Comparison of ENCODE assay signal across 1 cellular context in the genomic region with DNA sequence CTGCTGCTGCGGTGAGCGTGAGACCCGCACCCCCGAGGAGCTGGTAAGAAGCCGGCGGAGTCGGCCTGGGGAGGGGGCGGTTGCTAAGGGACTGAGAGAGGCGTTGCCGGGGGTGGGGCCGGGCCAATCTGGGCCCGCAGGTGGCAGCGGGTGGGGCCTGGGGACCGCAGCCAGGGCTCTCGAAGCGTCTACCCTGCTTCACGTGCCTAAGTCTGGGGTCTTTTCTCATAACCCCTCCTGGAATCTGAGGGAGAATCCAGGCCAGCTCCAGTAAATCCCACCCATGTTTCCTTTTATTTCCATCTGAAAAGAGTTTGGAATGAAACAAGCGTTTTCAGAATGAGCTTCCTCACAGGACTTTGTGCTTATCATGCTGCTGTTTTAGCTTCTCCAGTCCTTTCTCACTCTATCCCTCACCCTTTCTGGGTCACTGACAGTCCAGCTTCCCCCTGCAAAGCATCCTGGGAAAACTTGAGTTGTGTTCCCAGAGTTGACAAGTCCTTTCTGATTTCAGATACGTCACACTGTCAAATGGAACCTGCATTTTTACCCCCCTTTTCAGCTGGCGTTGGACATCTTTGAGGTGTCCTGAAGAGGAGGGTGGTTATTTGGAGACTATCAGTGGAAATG.
TF ChIP-seq lines count a peak whose summit lies in the region.

No MANE protein-coding gene starts in this region.

TF ChIP-seq in HEK293, 187 proteins besides CTCF, POLR2A, EP300 and RAD21 (continued from another document):
- TF ChIP-seq, protein P1, sequence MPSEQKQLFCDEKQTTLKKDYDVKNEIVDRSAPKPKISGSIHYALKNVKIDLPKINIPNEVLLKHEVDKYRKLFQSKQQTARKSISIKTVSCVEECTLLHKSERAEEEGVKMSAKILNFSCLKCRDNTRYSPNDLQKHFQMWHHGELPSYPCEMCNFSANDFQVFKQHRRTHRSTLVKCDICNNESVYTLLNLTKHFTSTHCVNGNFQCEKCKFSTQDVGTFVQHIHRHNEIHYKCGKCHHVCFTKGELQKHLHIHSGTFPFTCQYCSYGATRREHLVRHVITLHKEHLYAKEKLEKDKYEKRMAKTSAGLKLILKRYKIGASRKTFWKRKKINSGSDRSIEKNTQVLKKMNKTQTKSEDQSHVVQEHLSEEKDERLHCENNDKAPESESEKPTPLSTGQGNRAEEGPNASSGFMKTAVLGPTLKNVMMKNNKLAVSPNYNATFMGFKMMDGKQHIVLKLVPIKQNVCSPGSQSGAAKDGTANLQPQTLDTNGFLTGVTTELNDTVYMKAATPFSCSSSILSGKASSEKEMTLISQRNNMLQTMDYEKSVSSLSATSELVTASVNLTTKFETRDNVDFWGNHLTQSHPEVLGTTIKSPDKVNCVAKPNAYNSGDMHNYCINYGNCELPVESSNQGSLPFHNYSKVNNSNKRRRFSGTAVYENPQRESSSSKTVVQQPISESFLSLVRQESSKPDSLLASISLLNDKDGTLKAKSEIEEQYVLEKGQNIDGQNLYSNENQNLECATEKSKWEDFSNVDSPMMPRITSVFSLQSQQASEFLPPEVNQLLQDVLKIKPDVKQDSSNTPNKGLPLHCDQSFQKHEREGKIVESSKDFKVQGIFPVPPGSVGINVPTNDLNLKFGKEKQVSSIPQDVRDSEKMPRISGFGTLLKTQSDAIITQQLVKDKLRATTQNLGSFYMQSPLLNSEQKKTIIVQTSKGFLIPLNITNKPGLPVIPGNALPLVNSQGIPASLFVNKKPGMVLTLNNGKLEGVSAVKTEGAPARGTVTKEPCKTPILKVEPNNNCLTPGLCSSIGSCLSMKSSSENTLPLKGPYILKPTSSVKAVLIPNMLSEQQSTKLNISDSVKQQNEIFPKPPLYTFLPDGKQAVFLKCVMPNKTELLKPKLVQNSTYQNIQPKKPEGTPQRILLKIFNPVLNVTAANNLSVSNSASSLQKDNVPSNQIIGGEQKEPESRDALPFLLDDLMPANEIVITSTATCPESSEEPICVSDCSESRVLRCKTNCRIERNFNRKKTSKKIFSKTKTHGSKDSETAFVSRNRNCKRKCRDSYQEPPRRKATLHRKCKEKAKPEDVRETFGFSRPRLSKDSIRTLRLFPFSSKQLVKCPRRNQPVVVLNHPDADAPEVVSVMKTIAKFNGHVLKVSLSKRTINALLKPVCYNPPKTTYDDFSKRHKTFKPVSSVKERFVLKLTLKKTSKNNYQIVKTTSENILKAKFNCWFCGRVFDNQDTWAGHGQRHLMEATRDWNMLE (tag by site-specific recombination; conservative IDR thresholded peaks at IDR 0.05; ENCODE audit: low read depth) = no peak
- no peak for TF ChIP-seq ZNF174 (tag by site-specific recombination; IDR thresholded peaks at IDR 0.05)
- 0 out of 2 replicates have a peak, but pooled peaks have one; percentile 41 for TF ChIP-seq SCRT2 (tag by site-specific recombination; IDR thresholded peaks at IDR 0.05)
- peak; percentile 79 for TF ChIP-seq SP3 (tag by site-specific recombination; IDR thresholded peaks at IDR 0.05)
- no peak for TF ChIP-seq ZNF2 (tag by site-specific recombination; IDR thresholded peaks at IDR 0.05)
- 0 out of 2 replicates have a peak, but pooled peaks have one; percentile 5 for TF ChIP-seq KLF9 (tag by site-specific recombination; IDR thresholded peaks at IDR 0.05; ENCODE audit: low read depth)
- no peak for TF ChIP-seq ZNF510 (tag by site-specific recombination; IDR thresholded peaks at IDR 0.05; ENCODE audit: insufficient replicate concordance)
- TF ChIP-seq ZNF514 (tag by site-specific recombination; IDR thresholded peaks at IDR 0.05) = no peak
- TF ChIP-seq, protein P2, sequence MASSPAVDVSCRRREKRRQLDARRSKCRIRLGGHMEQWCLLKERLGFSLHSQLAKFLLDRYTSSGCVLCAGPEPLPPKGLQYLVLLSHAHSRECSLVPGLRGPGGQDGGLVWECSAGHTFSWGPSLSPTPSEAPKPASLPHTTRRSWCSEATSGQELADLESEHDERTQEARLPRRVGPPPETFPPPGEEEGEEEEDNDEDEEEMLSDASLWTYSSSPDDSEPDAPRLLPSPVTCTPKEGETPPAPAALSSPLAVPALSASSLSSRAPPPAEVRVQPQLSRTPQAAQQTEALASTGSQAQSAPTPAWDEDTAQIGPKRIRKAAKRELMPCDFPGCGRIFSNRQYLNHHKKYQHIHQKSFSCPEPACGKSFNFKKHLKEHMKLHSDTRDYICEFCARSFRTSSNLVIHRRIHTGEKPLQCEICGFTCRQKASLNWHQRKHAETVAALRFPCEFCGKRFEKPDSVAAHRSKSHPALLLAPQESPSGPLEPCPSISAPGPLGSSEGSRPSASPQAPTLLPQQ (tag by site-specific recombination; IDR thresholded peaks at IDR 0.05) = peak; percentile 87
- no peak for TF ChIP-seq ZNF529 (tag by site-specific recombination; IDR thresholded peaks at IDR 0.05; ENCODE audit: insufficient replicate concordance)
- no peak for TF ChIP-seq ZSCAN30 (tag by site-specific recombination; IDR thresholded peaks at IDR 0.05)
- TF ChIP-seq ZNF223 (tag by site-specific recombination; IDR thresholded peaks at IDR 0.05) = no peak
